In genomic region chr20:50628853-50629674, GRCh38 we compare ENCODE assay signal across 1 cellular context.
TF ChIP-seq lines count a peak whose summit lies in the region.

No MANE protein-coding gene starts in this region.

TF ChIP-seq in HepG2, 621 proteins besides CTCF, POLR2A, EP300 and RAD21 (continued from another document and continues in another):
- TF ChIP-seq ZBTB4 (CRISPR knock-in tag; IDR thresholded peaks at IDR 0.05; ENCODE audit: borderline replicate concordance) (0 out of 2 replicates have a peak, but pooled peaks have one; percentile 55), KMT2B (CRISPR knock-in tag; IDR thresholded peaks at IDR 0.05) (no peak), IKZF4 (CRISPR knock-in tag; IDR thresholded peaks at IDR 0.05; ENCODE audit: borderline replicate concordance, low read depth, not compliant biosample characterization) (peak; percentile 67), ZFYVE20 (CRISPR knock-in tag; IDR thresholded peaks at IDR 0.05; ENCODE audit: borderline replicate concordance, low read depth) (no peak), ZBTB34 (CRISPR knock-in tag; IDR thresholded peaks at IDR 0.05) (no peak), ZNF256 (CRISPR knock-in tag; conservative IDR thresholded peaks at IDR 0.05) (no peak), FUBP1 (CRISPR knock-in tag; IDR thresholded peaks at IDR 0.05; ENCODE audit: borderline replicate concordance) (no peak), FOXO4 (CRISPR knock-in tag; conservative IDR thresholded peaks at IDR 0.05) (no peak), FIP1L1 (IDR thresholded peaks at IDR 0.05; ENCODE audit: borderline replicate concordance, insufficient read depth, low read depth, low read length) (no peak), ARNT (IDR thresholded peaks at IDR 0.05) (no peak), TEAD2 (CRISPR knock-in tag; IDR thresholded peaks at IDR 0.05) (no peak), MIER2 (CRISPR knock-in tag; IDR thresholded peaks at IDR 0.05) (no peak), ZNF737 (CRISPR knock-in tag; IDR thresholded peaks at IDR 0.05; ENCODE audit: borderline replicate concordance) (no peak), ZXDC (CRISPR knock-in tag; IDR thresholded peaks at IDR 0.05) (no peak), SMARCE1 (IDR thresholded peaks at IDR 0.05; ENCODE audit: borderline replicate concordance) (no peak), ZNF460 (CRISPR knock-in tag; IDR thresholded peaks at IDR 0.05; ENCODE audit: borderline replicate concordance) (peak; percentile 23; the same call in 1 of the 2 replicates), ZNF350 (CRISPR knock-in tag; IDR thresholded peaks at IDR 0.05; ENCODE audit: borderline replicate concordance, low read depth) (no peak), ZZZ3 (CRISPR knock-in tag; IDR thresholded peaks at IDR 0.05; ENCODE audit: borderline replicate concordance) (0 out of 2 replicates have a peak, but pooled peaks have one; percentile 48), ZNF766 (CRISPR knock-in tag; IDR thresholded peaks at IDR 0.05; ENCODE audit: borderline replicate concordance) (no peak), ZNF263 (CRISPR knock-in tag; IDR thresholded peaks at IDR 0.05) (peak; percentile 82), EEA1 (CRISPR knock-in tag; IDR thresholded peaks at IDR 0.05; ENCODE audit: borderline replicate concordance) (no peak), SRSF1 (optimal IDR thresholded peaks at IDR 0.05; ENCODE audit: low read depth, low read length) (peak; percentile 2), ZNF883 (CRISPR knock-in tag; IDR thresholded peaks at IDR 0.05; ENCODE audit: not compliant biosample characterization) (peak; percentile 91), TGIF2 (CRISPR knock-in tag; IDR thresholded peaks at IDR 0.05) (no peak), ZNF430 (CRISPR knock-in tag; IDR thresholded peaks at IDR 0.05) (no peak), NR2F1 (CRISPR knock-in tag; IDR thresholded peaks at IDR 0.05) (no peak), ZSCAN30 (CRISPR knock-in tag; IDR thresholded peaks at IDR 0.05) (no peak), ZNF839 (CRISPR knock-in tag; IDR thresholded peaks at IDR 0.05; ENCODE audit: borderline replicate concordance) (no peak), PITX1 (CRISPR knock-in tag; IDR thresholded peaks at IDR 0.05) (no peak), ZNF274 (CRISPR knock-in tag; IDR thresholded peaks at IDR 0.05) (peak; percentile 54; the same call in 1 of the 2 replicates), SRSF9 (IDR thresholded peaks at IDR 0.05; ENCODE audit: borderline replicate concordance, insufficient read depth, low read depth, low read length, poor library complexity, severe bottlenecking) (no peak), ZNF703 (CRISPR knock-in tag; IDR thresholded peaks at IDR 0.05; ENCODE audit: borderline replicate concordance) (no peak), EZH2 (conservative IDR thresholded peaks at IDR 0.05; ENCODE audit: low read depth, low read length) (0 out of 2 replicates have a peak, but pooled peaks have one; percentile 44)
- TF ChIP-seq, protein P1, sequence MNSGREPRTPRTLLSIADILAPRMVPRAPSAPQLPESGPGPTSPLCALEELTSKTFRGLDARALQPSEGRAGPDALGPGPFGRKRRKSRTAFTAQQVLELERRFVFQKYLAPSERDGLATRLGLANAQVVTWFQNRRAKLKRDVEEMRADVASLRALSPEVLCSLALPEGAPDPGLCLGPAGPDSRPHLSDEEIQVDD (CRISPR knock-in tag; IDR thresholded peaks at IDR 0.05; ENCODE audit: borderline replicate concordance), result no peak
- TF ChIP-seq, protein P2, sequence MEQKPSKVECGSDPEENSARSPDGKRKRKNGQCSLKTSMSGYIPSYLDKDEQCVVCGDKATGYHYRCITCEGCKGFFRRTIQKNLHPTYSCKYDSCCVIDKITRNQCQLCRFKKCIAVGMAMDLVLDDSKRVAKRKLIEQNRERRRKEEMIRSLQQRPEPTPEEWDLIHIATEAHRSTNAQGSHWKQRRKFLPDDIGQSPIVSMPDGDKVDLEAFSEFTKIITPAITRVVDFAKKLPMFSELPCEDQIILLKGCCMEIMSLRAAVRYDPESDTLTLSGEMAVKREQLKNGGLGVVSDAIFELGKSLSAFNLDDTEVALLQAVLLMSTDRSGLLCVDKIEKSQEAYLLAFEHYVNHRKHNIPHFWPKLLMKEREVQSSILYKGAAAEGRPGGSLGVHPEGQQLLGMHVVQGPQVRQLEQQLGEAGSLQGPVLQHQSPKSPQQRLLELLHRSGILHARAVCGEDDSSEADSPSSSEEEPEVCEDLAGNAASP (CRISPR knock-in tag; IDR thresholded peaks at IDR 0.05; ENCODE audit: borderline replicate concordance), result no peak
- TF ChIP-seq, protein P3, sequence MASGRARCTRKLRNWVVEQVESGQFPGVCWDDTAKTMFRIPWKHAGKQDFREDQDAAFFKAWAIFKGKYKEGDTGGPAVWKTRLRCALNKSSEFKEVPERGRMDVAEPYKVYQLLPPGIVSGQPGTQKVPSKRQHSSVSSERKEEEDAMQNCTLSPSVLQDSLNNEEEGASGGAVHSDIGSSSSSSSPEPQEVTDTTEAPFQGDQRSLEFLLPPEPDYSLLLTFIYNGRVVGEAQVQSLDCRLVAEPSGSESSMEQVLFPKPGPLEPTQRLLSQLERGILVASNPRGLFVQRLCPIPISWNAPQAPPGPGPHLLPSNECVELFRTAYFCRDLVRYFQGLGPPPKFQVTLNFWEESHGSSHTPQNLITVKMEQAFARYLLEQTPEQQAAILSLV (CRISPR knock-in tag; IDR thresholded peaks at IDR 0.05; ENCODE audit: borderline replicate concordance), result 0 out of 2 replicates have a peak, but pooled peaks have one; percentile 11
- TF ChIP-seq, protein P4, sequence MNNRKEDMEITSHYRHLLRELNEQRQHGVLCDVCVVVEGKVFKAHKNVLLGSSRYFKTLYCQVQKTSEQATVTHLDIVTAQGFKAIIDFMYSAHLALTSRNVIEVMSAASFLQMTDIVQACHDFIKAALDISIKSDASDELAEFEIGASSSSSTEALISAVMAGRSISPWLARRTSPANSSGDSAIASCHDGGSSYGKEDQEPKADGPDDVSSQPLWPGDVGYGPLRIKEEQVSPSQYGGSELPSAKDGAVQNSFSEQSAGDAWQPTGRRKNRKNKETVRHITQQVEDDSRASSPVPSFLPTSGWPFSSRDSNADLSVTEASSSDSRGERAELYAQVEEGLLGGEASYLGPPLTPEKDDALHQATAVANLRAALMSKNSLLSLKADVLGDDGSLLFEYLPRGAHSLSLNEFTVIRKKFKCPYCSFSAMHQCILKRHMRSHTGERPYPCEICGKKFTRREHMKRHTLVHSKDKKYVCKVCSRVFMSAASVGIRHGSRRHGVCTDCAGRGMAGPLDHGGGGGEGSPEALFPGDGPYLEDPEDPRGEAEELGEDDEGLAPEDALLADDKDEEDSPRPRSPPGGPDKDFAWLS (CRISPR knock-in tag; IDR thresholded peaks at IDR 0.05; ENCODE audit: borderline replicate concordance), result 0 out of 2 replicates have a peak, but pooled peaks have one; percentile 15
- TF ChIP-seq, protein P5, sequence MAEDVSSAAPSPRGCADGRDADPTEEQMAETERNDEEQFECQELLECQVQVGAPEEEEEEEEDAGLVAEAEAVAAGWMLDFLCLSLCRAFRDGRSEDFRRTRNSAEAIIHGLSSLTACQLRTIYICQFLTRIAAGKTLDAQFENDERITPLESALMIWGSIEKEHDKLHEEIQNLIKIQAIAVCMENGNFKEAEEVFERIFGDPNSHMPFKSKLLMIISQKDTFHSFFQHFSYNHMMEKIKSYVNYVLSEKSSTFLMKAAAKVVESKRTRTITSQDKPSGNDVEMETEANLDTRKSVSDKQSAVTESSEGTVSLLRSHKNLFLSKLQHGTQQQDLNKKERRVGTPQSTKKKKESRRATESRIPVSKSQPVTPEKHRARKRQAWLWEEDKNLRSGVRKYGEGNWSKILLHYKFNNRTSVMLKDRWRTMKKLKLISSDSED (CRISPR knock-in tag; IDR thresholded peaks at IDR 0.05), result no peak
- TF ChIP-seq, protein P6, sequence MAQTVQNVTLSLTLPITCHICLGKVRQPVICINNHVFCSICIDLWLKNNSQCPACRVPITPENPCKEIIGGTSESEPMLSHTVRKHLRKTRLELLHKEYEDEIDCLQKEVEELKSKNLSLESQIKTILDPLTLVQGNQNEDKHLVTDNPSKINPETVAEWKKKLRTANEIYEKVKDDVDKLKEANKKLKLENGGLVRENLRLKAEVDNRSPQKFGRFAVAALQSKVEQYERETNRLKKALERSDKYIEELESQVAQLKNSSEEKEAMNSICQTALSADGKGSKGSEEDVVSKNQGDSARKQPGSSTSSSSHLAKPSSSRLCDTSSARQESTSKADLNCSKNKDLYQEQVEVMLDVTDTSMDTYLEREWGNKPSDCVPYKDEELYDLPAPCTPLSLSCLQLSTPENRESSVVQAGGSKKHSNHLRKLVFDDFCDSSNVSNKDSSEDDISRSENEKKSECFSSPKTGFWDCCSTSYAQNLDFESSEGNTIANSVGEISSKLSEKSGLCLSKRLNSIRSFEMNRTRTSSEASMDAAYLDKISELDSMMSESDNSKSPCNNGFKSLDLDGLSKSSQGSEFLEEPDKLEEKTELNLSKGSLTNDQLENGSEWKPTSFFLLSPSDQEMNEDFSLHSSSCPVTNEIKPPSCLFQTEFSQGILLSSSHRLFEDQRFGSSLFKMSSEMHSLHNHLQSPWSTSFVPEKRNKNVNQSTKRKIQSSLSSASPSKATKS (CRISPR knock-in tag; IDR thresholded peaks at IDR 0.05), result no peak
- TF ChIP-seq, protein P7, sequence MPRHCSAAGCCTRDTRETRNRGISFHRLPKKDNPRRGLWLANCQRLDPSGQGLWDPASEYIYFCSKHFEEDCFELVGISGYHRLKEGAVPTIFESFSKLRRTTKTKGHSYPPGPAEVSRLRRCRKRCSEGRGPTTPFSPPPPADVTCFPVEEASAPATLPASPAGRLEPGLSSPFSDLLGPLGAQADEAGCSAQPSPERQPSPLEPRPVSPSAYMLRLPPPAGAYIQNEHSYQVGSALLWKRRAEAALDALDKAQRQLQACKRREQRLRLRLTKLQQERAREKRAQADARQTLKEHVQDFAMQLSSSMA (CRISPR knock-in tag; IDR thresholded peaks at IDR 0.05), result no peak
